ENCODE assay signal across 12 cellular contexts in genomic region chr4:168656055-168656660, GRCh38.
A peak's percentile ranks its signal among the peaks of the same experiment; 100 is the strongest.
DNase-seq lines count a peak whose midpoint lies in the region; ATAC-seq, FAIRE-seq and TF ChIP-seq lines count a peak whose summit lies in the region.
"Had no signal": no experiment of that assay in that cellular context is flagged by ENCODE, and none has a peak within 500 bp of the region (broad histone marks: within the 10 kb centered on the region; RNA-seq: fewer than 3 reads in every experiment).

No MANE protein-coding gene starts in this region.

- H3K4me1 ChIP-seq in KMS-11 (ENCODE audit: low read depth, poor library complexity, severe bottlenecking) = peaks cover 21% of the 10 kb centered on the region

- no peaks in the 10 kb centered on the region for H4K20me1 ChIP-seq in KMS-11 (ENCODE audit: insufficient read depth)

- ATAC-seq in HG02588 (IDR thresholded peaks at IDR 0.05; ENCODE audit: unreplicated experiment) = no peak

- H3K4me1 Mint-ChIP-seq in CD14-positive monocyte = no peaks in the 10 kb centered on the region

- no peak for FAIRE-seq in frontal cortex (lab: Jason Lieb, UNC)

- no peak overlapping the region for H3K9ac ChIP-seq in KMS-11

- peaks cover 5 to 10% (median 10%) of the 10 kb centered on the region in 3 donors for H3K27me3 Mint-ChIP-seq in CD14-positive monocyte (ENCODE audit: low read depth in 3 of 3)

- H2AFZ ChIP-seq in KMS-11 (ENCODE audit: low read depth) = no peak overlapping the region
- H2AFZ ChIP-seq: hepatocyte had no signal

- no peak for TF ChIP-seq CTCF in KMS-11 (conservative IDR thresholded peaks at IDR 0.05; ENCODE audit: low read depth, low read length)
- no peak for TF ChIP-seq CTCF in brain microvascular endothelial cell (IDR thresholded peaks at IDR 0.05; ENCODE audit: low read depth, low read length, missing control alignments)
- TF ChIP-seq CTCF in CD14-positive monocyte (IDR thresholded peaks at IDR 0.05) = no peak

- H3K27ac ChIP-seq in KMS-11 (no peak overlapping the region), brain microvascular endothelial cell (no peak overlapping the region)
- H3K27ac ChIP-seq: hepatocyte had no signal

- no peaks in the 10 kb centered on the region for H3K79me2 ChIP-seq in KMS-11 (ENCODE audit: insufficient read depth, low read depth)

- H3K9me3 Mint-ChIP-seq in CD14-positive monocyte = no peaks in the 10 kb centered on the region
- H3K9me3 Mint-ChIP-seq: CD4-positive, alpha-beta T cell had no signal

- H3K4me3 ChIP-seq in KMS-11 (IDR thresholded peaks at IDR 0.05; ENCODE audit: insufficient read depth, low read depth, low read length) = no peak overlapping the region
- H3K4me3 ChIP-seq in brain microvascular endothelial cell (ENCODE audit: low read depth, low read length) = no peak overlapping the region
- H3K4me3 ChIP-seq: hepatocyte had no signal

- H3K36me3 Mint-ChIP-seq in CD14-positive monocyte = no peaks in the 10 kb centered on the region

- no peak overlapping the region for H3K27ac Mint-ChIP-seq in CD14-positive monocyte
- H3K27ac Mint-ChIP-seq: CD4-positive, alpha-beta T cell had no signal

- H3K36me3 ChIP-seq in KMS-11 (ENCODE audit: insufficient read depth) = no peaks in the 10 kb centered on the region
- no peaks in the 10 kb centered on the region for H3K36me3 ChIP-seq in brain microvascular endothelial cell (replicated peaks)

- H3K27me3 ChIP-seq in KMS-11 (ENCODE audit: insufficient read depth, low read depth) (no peaks in the 10 kb centered on the region), brain microvascular endothelial cell (replicated peaks) (no peaks in the 10 kb centered on the region)
- H3K27me3 ChIP-seq: hepatocyte had no signal

- no peak overlapping the region for H3K4me3 Mint-ChIP-seq in CD14-positive monocyte
- H3K4me3 Mint-ChIP-seq: CD4-positive, alpha-beta T cell had no signal

- peak; percentile 74 for DNase-seq in AG08396 (ENCODE audit: low spot score)
- peak; percentile 56 for DNase-seq in brain microvascular endothelial cell
- DNase-seq in kidney glomerular epithelial cell (lab: John Stamatoyannopoulos, UW) = peak; percentile 42
- no peak for DNase-seq in CD14-positive monocyte (ENCODE audit: low spot score)
- no peak for DNase-seq in NK-92 (lab: John Stamatoyannopoulos, UW; ENCODE audit: unreplicated experiment)
- no peak for DNase-seq in frontal cortex (ENCODE audit: low spot score in 2 of 2)
- DNase-seq: CD4-positive, alpha-beta T cell; NCI-H526 treated with DMSO at 0.1 percent for 48 hours; stimulated activated naive CD4-positive, alpha-beta T cell had no signal

- intact Hi-C loops in CD14-positive monocyte (cut with micrococcal nuclease) = no loop called here

- H3K4me2 ChIP-seq in KMS-11 = peak overlapping the region; percentile 61; the same call in 1 of the 2 replicates
- H3K4me2 ChIP-seq: hepatocyte had no signal

- in situ Hi-C loops in brain microvascular endothelial cell (cut with HindIII; ENCODE audit: low pct_ligation_motif_present, low sequenced_read_pairs) = no loop called here

Comparison
In these comparisons a context has a peak if more than half of its experiments do, and no peak if none do; other contexts are left out.
1. DNase-seq: peak in AG08396 (single experiment), brain microvascular endothelial cell (single experiment) and kidney glomerular epithelial cell (single experiment); none in CD14-positive monocyte (single experiment), NK-92 (single experiment) and frontal cortex (0 of 2).